In the genomic region with DNA sequence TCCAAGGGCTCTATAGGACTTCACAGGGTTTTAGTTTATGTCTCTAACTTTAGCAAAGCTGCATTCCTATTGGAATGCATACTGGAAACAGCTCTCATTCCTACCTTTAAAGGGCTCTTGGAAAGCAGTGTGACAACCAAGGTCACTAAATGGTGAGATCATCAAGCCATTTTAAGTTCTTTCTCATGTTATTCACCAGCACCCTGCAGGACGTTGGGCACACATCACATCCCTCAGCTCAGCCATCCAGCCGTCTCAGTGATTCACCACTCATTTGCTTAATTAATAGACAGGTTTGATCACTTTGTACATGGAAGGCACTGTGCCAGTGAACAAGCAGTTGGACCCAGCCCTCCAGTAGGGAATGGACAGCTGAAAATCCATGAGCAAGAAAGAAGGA, we compare ENCODE assay signal across 2 cellular contexts.
TF ChIP-seq lines count a peak whose summit lies in the region.

No MANE protein-coding gene starts in this region.

TF ChIP-seq in SK-N-SH treated with all-trans-retinoic acid at 6 μM for 48 hours, 23 proteins besides CTCF, POLR2A, EP300 and RAD21 (continued from another document):
- TF ChIP-seq, protein P1, sequence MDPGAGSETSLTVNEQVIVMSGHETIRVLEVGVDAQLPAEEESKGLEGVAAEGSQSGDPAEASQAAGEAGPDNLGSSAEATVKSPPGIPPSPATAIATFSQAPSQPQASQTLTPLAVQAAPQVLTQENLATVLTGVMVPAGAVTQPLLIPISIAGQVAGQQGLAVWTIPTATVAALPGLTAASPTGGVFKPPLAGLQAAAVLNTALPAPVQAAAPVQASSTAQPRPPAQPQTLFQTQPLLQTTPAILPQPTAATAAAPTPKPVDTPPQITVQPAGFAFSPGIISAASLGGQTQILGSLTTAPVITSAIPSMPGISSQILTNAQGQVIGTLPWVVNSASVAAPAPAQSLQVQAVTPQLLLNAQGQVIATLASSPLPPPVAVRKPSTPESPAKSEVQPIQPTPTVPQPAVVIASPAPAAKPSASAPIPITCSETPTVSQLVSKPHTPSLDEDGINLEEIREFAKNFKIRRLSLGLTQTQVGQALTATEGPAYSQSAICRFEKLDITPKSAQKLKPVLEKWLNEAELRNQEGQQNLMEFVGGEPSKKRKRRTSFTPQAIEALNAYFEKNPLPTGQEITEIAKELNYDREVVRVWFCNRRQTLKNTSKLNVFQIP (CRISPR knock-in tag; IDR thresholded peaks at IDR 0.05; ENCODE audit: borderline replicate concordance, low read depth): no peak
- TF ChIP-seq TOX (CRISPR knock-in tag; IDR thresholded peaks at IDR 0.05; ENCODE audit: borderline replicate concordance): no peak
- TF ChIP-seq, protein P2, sequence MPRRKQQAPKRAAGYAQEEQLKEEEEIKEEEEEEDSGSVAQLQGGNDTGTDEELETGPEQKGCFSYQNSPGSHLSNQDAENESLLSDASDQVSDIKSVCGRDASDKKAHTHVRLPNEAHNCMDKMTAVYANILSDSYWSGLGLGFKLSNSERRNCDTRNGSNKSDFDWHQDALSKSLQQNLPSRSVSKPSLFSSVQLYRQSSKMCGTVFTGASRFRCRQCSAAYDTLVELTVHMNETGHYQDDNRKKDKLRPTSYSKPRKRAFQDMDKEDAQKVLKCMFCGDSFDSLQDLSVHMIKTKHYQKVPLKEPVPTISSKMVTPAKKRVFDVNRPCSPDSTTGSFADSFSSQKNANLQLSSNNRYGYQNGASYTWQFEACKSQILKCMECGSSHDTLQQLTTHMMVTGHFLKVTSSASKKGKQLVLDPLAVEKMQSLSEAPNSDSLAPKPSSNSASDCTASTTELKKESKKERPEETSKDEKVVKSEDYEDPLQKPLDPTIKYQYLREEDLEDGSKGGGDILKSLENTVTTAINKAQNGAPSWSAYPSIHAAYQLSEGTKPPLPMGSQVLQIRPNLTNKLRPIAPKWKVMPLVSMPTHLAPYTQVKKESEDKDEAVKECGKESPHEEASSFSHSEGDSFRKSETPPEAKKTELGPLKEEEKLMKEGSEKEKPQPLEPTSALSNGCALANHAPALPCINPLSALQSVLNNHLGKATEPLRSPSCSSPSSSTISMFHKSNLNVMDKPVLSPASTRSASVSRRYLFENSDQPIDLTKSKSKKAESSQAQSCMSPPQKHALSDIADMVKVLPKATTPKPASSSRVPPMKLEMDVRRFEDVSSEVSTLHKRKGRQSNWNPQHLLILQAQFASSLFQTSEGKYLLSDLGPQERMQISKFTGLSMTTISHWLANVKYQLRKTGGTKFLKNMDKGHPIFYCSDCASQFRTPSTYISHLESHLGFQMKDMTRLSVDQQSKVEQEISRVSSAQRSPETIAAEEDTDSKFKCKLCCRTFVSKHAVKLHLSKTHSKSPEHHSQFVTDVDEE (CRISPR knock-in tag; IDR thresholded peaks at IDR 0.05): no peak
- TF ChIP-seq, protein P3, sequence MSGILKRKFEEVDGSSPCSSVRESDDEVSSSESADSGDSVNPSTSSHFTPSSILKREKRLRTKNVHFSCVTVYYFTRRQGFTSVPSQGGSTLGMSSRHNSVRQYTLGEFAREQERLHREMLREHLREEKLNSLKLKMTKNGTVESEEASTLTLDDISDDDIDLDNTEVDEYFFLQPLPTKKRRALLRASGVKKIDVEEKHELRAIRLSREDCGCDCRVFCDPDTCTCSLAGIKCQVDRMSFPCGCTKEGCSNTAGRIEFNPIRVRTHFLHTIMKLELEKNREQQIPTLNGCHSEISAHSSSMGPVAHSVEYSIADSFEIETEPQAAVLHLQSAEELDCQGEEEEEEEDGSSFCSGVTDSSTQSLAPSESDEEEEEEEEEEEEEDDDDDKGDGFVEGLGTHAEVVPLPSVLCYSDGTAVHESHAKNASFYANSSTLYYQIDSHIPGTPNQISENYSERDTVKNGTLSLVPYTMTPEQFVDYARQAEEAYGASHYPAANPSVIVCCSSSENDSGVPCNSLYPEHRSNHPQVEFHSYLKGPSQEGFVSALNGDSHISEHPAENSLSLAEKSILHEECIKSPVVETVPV (CRISPR knock-in tag; IDR thresholded peaks at IDR 0.05): no peak
- no peak for TF ChIP-seq SNAI2 (CRISPR knock-in tag; IDR thresholded peaks at IDR 0.05)
- TF ChIP-seq PPARA (CRISPR knock-in tag; IDR thresholded peaks at IDR 0.05; ENCODE audit: borderline replicate concordance): no peak
- TF ChIP-seq ZFP30 (CRISPR knock-in tag; IDR thresholded peaks at IDR 0.05): no peak

TF ChIP-seq in SK-N-SH, 30 proteins besides CTCF, POLR2A, EP300 and RAD21 (continued from another document):
- TF ChIP-seq GATA2 (CRISPR knock-in tag; IDR thresholded peaks at IDR 0.05) (no peak), FOXM1 (IDR thresholded peaks at IDR 0.05; ENCODE audit: low read depth) (no peak), CHD2 (IDR thresholded peaks at IDR 0.05; ENCODE audit: low read length, partially characterized antibody) (no peak), SMC3 (IDR thresholded peaks at IDR 0.05; ENCODE audit: low read depth, low read length) (no peak), POLR2AphosphoS5 (IDR thresholded peaks at IDR 0.05; ENCODE audit: low read depth, low read length) (no peak), TCF12 (IDR thresholded peaks at IDR 0.05) (no peak), NFIC (IDR thresholded peaks at IDR 0.05; ENCODE audit: borderline replicate concordance) (no peak)
- TF ChIP-seq, protein P4, sequence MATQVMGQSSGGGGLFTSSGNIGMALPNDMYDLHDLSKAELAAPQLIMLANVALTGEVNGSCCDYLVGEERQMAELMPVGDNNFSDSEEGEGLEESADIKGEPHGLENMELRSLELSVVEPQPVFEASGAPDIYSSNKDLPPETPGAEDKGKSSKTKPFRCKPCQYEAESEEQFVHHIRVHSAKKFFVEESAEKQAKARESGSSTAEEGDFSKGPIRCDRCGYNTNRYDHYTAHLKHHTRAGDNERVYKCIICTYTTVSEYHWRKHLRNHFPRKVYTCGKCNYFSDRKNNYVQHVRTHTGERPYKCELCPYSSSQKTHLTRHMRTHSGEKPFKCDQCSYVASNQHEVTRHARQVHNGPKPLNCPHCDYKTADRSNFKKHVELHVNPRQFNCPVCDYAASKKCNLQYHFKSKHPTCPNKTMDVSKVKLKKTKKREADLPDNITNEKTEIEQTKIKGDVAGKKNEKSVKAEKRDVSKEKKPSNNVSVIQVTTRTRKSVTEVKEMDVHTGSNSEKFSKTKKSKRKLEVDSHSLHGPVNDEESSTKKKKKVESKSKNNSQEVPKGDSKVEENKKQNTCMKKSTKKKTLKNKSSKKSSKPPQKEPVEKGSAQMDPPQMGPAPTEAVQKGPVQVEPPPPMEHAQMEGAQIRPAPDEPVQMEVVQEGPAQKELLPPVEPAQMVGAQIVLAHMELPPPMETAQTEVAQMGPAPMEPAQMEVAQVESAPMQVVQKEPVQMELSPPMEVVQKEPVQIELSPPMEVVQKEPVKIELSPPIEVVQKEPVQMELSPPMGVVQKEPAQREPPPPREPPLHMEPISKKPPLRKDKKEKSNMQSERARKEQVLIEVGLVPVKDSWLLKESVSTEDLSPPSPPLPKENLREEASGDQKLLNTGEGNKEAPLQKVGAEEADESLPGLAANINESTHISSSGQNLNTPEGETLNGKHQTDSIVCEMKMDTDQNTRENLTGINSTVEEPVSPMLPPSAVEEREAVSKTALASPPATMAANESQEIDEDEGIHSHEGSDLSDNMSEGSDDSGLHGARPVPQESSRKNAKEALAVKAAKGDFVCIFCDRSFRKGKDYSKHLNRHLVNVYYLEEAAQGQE (IDR thresholded peaks at IDR 0.05; ENCODE audit: low read depth, low read length): no peak
